1 cellular context compared by ENCODE assay signal in the genomic region with DNA sequence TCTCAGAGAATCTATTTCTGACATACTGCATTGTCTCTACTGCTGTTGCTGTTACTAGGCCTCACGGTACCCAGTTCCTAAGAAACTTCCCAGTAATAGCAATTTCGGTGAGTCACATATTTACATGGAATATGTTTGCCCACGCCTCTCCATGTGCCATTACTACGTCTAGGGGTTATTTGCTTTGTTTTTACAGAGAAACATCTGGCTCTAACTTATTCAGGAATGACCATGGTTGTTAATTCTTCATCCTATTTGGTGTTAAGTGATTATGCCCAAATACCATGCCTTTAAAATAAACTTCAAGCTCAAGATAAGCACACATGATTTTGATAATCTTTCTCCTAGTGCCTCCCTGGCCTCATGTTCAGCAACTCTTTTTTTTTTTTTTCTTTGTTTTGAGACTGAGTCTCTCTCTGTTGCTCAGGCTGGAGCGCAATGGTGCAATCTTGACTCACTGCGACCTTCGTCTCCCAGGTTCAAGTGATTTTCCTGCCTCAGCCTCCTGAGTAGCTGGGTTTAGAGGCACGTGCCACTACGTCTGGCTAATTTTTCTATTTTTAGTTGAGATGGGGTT.
A peak's percentile ranks its signal among the peaks of the same experiment; 100 is the strongest.
TF ChIP-seq lines count a peak whose summit lies in the region.

No MANE protein-coding gene starts in this region.

TF ChIP-seq in IMR-90, 13 proteins besides CTCF, POLR2A, EP300 and RAD21:
- TF ChIP-seq MAFK (IDR thresholded peaks at IDR 0.05; ENCODE audit: low read depth, low read length): no peak
- TF ChIP-seq FOS (IDR thresholded peaks at IDR 0.05; ENCODE audit: low read depth, low read length): peak; percentile 84
- no peak for TF ChIP-seq RFX5 (IDR thresholded peaks at IDR 0.05; ENCODE audit: low read depth, low read length)
- TF ChIP-seq BHLHE40 (IDR thresholded peaks at IDR 0.05; ENCODE audit: low read depth, low read length): peak; percentile 75
- TF ChIP-seq CEBPB (IDR thresholded peaks at IDR 0.05; ENCODE audit: low read depth, low read length): peak; percentile 72
